Comparison of ENCODE assay signal across 1 cellular context in the genomic region with DNA sequence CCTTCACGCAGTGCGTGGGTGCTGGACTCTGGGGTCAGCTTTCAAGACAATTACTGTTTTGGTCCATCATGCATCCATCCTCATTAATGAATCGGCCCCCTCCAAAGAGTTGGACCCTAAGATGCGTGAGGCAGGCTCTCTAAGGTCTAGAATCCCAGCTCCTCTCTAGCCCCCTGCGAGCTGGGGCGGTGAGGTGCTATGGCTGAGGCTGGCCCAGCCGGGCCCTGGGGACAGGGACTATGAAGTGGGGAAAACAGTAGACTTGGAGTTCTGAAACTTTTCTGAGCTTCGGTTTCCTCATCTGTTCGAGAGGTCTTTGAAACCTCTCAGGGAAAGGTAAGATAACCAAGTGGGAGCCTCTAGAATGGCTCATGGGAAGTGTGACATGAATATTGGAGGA.
TF ChIP-seq lines count a peak whose summit lies in the region.

No MANE protein-coding gene starts in this region.

TF ChIP-seq in GM12878, 131 proteins besides CTCF, POLR2A, EP300 and RAD21:
- TF ChIP-seq SIX5 (IDR thresholded peaks at IDR 0.05; ENCODE audit: low read depth, low read length, severe bottlenecking) (no peak), GABPA (IDR thresholded peaks at IDR 0.05; ENCODE audit: low read depth) (no peak), STAT1 (conservative IDR thresholded peaks at IDR 0.05) (no peak), SMC3 (IDR thresholded peaks at IDR 0.05; ENCODE audit: borderline replicate concordance, low read length) (no peak), SRF (IDR thresholded peaks at IDR 0.05; ENCODE audit: low read depth in 2 of 2, low read length in 2 of 2) (no peak), HDAC6 (IDR thresholded peaks at IDR 0.05; ENCODE audit: unreplicated experiment) (no peak)
- TF ChIP-seq, protein P1, sequence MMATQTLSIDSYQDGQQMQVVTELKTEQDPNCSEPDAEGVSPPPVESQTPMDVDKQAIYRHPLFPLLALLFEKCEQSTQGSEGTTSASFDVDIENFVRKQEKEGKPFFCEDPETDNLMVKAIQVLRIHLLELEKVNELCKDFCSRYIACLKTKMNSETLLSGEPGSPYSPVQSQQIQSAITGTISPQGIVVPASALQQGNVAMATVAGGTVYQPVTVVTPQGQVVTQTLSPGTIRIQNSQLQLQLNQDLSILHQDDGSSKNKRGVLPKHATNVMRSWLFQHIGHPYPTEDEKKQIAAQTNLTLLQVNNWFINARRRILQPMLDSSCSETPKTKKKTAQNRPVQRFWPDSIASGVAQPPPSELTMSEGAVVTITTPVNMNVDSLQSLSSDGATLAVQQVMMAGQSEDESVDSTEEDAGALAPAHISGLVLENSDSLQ (IDR thresholded peaks at IDR 0.05), result no peak
- TF ChIP-seq, protein P2, sequence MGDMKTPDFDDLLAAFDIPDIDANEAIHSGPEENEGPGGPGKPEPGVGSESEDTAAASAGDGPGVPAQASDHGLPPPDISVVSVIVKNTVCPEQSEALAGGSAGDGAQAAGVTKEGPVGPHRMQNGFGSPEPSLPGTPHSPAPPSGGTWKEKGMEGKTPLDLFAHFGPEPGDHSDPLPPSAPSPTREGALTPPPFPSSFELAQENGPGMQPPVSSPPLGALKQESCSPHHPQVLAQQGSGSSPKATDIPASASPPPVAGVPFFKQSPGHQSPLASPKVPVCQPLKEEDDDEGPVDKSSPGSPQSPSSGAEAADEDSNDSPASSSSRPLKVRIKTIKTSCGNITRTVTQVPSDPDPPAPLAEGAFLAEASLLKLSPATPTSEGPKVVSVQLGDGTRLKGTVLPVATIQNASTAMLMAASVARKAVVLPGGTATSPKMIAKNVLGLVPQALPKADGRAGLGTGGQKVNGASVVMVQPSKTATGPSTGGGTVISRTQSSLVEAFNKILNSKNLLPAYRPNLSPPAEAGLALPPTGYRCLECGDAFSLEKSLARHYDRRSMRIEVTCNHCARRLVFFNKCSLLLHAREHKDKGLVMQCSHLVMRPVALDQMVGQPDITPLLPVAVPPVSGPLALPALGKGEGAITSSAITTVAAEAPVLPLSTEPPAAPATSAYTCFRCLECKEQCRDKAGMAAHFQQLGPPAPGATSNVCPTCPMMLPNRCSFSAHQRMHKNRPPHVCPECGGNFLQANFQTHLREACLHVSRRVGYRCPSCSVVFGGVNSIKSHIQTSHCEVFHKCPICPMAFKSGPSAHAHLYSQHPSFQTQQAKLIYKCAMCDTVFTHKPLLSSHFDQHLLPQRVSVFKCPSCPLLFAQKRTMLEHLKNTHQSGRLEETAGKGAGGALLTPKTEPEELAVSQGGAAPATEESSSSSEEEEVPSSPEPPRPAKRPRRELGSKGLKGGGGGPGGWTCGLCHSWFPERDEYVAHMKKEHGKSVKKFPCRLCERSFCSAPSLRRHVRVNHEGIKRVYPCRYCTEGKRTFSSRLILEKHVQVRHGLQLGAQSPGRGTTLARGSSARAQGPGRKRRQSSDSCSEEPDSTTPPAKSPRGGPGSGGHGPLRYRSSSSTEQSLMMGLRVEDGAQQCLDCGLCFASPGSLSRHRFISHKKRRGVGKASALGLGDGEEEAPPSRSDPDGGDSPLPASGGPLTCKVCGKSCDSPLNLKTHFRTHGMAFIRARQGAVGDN (IDR thresholded peaks at IDR 0.05), result no peak
